ENCODE assay signal across 26 cellular contexts in genomic region chr19:28045621-28046020, GRCh38.
"Had no signal": no experiment of that assay in that cellular context is flagged by ENCODE, and none has a peak within 500 bp of the region (broad histone marks: within the 10 kb centered on the region; RNA-seq: fewer than 3 reads in every experiment).

No MANE protein-coding gene starts in this region.

- H3K36me3 ChIP-seq: colonic mucosa, esophagus squamous epithelium, gastrocnemius medialis, gastroesophageal sphincter had no signal

- FAIRE-seq: colon, endometrium, endothelial cell of umbilical vein, frontal cortex had no signal

- H3K4me3 Mint-ChIP-seq: dendritic cell treated with granulocyte-macrophage colony-stimulating factor and Interleukin-4, amounts not matched to agents 40 ng/mL and 50 ng/mL, for 4 days; effector memory CD8-positive, alpha-beta T cell; endodermal cell had no signal

- H3K27ac ChIP-seq: colonic mucosa, coronary artery, dorsolateral prefrontal cortex, epithelial cell of prostate, esophagus squamous epithelium, foreskin keratinocyte, gastrocnemius medialis, gastroesophageal sphincter had no signal

- H3K4me3 ChIP-seq: colonic mucosa, coronary artery, dorsolateral prefrontal cortex, esophagus squamous epithelium, gastrocnemius medialis, gastroesophageal sphincter had no signal

- H3K4me1 ChIP-seq: colonic mucosa, esophagus squamous epithelium, foreskin keratinocyte, gastrocnemius medialis, gastroesophageal sphincter had no signal

- ATAC-seq: effector memory CD8-positive, alpha-beta T cell; esophagus mucosa; foreskin keratinocyte; gastrocnemius medialis; gastroesophageal sphincter had no signal

- H3K27me3 Mint-ChIP-seq: dendritic cell treated with granulocyte-macrophage colony-stimulating factor and Interleukin-4, amounts not matched to agents 40 ng/mL and 50 ng/mL, for 4 days; effector memory CD8-positive, alpha-beta T cell had no signal

- H3K27me3 ChIP-seq: colonic mucosa, esophagus squamous epithelium, foreskin keratinocyte, gastrocnemius medialis, gastroesophageal sphincter had no signal

- H3K9me3 Mint-ChIP-seq: effector memory CD8-positive, alpha-beta T cell had no signal

- DNase-seq: cerebellar nuclear complex; colonic mucosa; cortex of kidney; dermis blood vessel endothelial cell; dorsolateral prefrontal cortex; effector CD4-positive, alpha-beta T cell; effector CD8-positive, alpha-beta T cell; effector memory CD4-positive, alpha-beta T cell; effector memory CD8-positive, alpha-beta T cell; endodermal cell; erythroblast; esophagus squamous epithelium; foreskin fibroblast; foreskin keratinocyte; foreskin melanocyte; gastrocnemius medialis; glutamatergic neuron had no signal

- H3K9me3 ChIP-seq: colonic mucosa, gastrocnemius medialis, gastroesophageal sphincter had no signal

- H3K27ac Mint-ChIP-seq: dendritic cell treated with granulocyte-macrophage colony-stimulating factor and Interleukin-4, amounts not matched to agents 40 ng/mL and 50 ng/mL, for 4 days; effector memory CD8-positive, alpha-beta T cell; endodermal cell had no signal
